In genomic region chr17:80166446-80166845, GRCh38 we compare ENCODE assay signal across 23 cellular contexts. TPM values are rescaled to one million over a fixed set of nuclear protein-coding genes. Genes with fewer than 3 reads are reported as not detected.
"Had no signal": no experiment of that assay in that cellular context is flagged by ENCODE, and none has a peak within 500 bp of the region (broad histone marks: within the 10 kb centered on the region; RNA-seq: fewer than 3 reads in every experiment).

No MANE protein-coding gene starts in this region.

- H3K36me3 ChIP-seq: cardiac muscle cell, neutrophil, sigmoid colon, thyroid gland had no signal

- H2AFZ ChIP-seq: parathyroid adenoma had no signal

- H3K4me1 ChIP-seq: parathyroid adenoma, sigmoid colon, thyroid gland had no signal

- ATAC-seq: left lobe of liver; natural killer cell; stimulated activated effector memory CD8-positive, alpha-beta T cell treated with anti-CD3 and anti-CD28 coated beads, Interleukin-12 subunit alpha, Interleukin-12 subunit beta, amount 100 ng/mL, for 72 hours; WTC11 had no signal

- H3K9ac ChIP-seq: parathyroid adenoma had no signal

- FAIRE-seq: endothelial cell of umbilical vein, islet of Langerhans, urothelium cell line had no signal

- H3K4me3 ChIP-seq: cardiac muscle cell, lung, sigmoid colon, thyroid gland had no signal

- DNase-seq: activated CD4-positive, alpha-beta memory T cell treated with anti-CD3 and anti-CD28 coated beads for 36 hours; activated CD4-positive, alpha-beta T cell treated with anti-CD3 and anti-CD28 coated beads for 4 hours; activated naive CD4-positive, alpha-beta T cell; activated naive CD8-positive, alpha-beta T cell treated with anti-CD3 and anti-CD28 coated beads for 36 hours; activated T-cell treated with anti-CD3 and anti-CD28 coated beads for 4 hours; amniotic stem cell; effector CD8-positive, alpha-beta T cell; hippocampal formation; natural killer cell; sigmoid colon; stimulated activated CD4-positive, alpha-beta T cell treated with anti-CD3 and anti-CD28 coated beads, Interleukin-4, amount 100 ng/mL, for 24 hours; thyroid gland had no signal

- H3K79me2 ChIP-seq: parathyroid adenoma had no signal

- H3K27me3 ChIP-seq: cardiac muscle cell, thyroid gland had no signal

- H3K9me3 ChIP-seq: neutrophil, sigmoid colon, thyroid gland had no signal

- H3K27ac ChIP-seq: cardiac muscle cell, neutrophil, parathyroid adenoma, sigmoid colon, thyroid gland had no signal

RNA-seq across cellular contexts. Expression of gene CARD14, which starts 3.4 kb away (rescaled TPM):
- total RNA-seq: activated CD4-positive, alpha-beta memory T cell treated with anti-CD3 and anti-CD28 coated beads for 36 hours; activated naive CD8-positive, alpha-beta T cell treated with anti-CD3 and anti-CD28 coated beads for 36 hours; endothelial cell of umbilical vein; sigmoid colon; T-helper 2 cell treated with Interferon-gamma antibody and Interleukin-4, amounts not matched to agents 100 ng/mL and 5 ng/mL, for 36 hours had no signal
- polyA plus RNA-seq: endothelial cell of umbilical vein had no signal
